In the genomic region with DNA sequence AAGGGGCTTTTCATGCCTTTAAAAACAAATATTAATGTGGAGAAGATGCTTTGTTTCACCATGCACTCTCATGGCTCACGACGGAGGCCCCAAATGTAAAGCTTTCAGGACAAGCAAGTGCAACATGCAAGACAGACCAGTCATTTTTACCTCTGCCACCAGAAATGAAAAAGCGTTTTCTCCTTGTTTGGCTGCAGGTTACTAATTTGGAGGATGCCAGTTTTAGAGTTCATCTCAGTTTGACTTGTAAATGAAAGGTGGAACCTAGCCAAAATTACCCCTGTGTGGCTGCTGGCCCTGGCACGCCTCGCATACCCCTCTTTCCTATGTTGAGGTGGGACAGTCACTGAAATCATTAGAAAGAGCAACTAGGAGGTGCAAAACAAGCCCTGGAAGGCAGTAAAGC, we compare ENCODE assay signal across 1 cellular context.
TF ChIP-seq lines count a peak whose summit lies in the region.

No MANE protein-coding gene starts in this region.

TF ChIP-seq in GM12878, 131 proteins besides CTCF, POLR2A, EP300 and RAD21 (continued from another document):
- peak; percentile 27; the same call in 1 of the 3 replicates for TF ChIP-seq POU2F2 (IDR thresholded peaks at IDR 0.05; ENCODE audit: borderline replicate concordance, low read depth, low read length)
- TF ChIP-seq, protein P1, sequence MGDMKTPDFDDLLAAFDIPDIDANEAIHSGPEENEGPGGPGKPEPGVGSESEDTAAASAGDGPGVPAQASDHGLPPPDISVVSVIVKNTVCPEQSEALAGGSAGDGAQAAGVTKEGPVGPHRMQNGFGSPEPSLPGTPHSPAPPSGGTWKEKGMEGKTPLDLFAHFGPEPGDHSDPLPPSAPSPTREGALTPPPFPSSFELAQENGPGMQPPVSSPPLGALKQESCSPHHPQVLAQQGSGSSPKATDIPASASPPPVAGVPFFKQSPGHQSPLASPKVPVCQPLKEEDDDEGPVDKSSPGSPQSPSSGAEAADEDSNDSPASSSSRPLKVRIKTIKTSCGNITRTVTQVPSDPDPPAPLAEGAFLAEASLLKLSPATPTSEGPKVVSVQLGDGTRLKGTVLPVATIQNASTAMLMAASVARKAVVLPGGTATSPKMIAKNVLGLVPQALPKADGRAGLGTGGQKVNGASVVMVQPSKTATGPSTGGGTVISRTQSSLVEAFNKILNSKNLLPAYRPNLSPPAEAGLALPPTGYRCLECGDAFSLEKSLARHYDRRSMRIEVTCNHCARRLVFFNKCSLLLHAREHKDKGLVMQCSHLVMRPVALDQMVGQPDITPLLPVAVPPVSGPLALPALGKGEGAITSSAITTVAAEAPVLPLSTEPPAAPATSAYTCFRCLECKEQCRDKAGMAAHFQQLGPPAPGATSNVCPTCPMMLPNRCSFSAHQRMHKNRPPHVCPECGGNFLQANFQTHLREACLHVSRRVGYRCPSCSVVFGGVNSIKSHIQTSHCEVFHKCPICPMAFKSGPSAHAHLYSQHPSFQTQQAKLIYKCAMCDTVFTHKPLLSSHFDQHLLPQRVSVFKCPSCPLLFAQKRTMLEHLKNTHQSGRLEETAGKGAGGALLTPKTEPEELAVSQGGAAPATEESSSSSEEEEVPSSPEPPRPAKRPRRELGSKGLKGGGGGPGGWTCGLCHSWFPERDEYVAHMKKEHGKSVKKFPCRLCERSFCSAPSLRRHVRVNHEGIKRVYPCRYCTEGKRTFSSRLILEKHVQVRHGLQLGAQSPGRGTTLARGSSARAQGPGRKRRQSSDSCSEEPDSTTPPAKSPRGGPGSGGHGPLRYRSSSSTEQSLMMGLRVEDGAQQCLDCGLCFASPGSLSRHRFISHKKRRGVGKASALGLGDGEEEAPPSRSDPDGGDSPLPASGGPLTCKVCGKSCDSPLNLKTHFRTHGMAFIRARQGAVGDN (IDR thresholded peaks at IDR 0.05): peak; percentile 52; the same call in 1 of the 2 replicates
- 0 out of 2 replicates have a peak, but pooled peaks have one; percentile 18 for TF ChIP-seq IKZF1 (conservative IDR thresholded peaks at IDR 0.05)
- TF ChIP-seq CREM (IDR thresholded peaks at IDR 0.05; ENCODE audit: low read depth): peak; percentile 47; the same call in 1 of the 2 replicates
- 0 out of 2 replicates have a peak, but pooled peaks have one; percentile 11 for TF ChIP-seq GABPA (IDR thresholded peaks at IDR 0.05; ENCODE audit: low read depth)
- TF ChIP-seq CBX5 (IDR thresholded peaks at IDR 0.05; ENCODE audit: low read depth): 0 out of 2 replicates have a peak, but pooled peaks have one; percentile 20
- TF ChIP-seq, protein P2, sequence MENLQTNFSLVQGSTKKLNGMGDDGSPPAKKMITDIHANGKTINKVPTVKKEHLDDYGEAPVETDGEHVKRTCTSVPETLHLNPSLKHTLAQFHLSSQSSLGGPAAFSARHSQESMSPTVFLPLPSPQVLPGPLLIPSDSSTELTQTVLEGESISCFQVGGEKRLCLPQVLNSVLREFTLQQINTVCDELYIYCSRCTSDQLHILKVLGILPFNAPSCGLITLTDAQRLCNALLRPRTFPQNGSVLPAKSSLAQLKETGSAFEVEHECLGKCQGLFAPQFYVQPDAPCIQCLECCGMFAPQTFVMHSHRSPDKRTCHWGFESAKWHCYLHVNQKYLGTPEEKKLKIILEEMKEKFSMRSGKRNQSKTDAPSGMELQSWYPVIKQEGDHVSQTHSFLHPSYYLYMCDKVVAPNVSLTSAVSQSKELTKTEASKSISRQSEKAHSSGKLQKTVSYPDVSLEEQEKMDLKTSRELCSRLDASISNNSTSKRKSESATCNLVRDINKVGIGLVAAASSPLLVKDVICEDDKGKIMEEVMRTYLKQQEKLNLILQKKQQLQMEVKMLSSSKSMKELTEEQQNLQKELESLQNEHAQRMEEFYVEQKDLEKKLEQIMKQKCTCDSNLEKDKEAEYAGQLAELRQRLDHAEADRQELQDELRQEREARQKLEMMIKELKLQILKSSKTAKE (IDR thresholded peaks at IDR 0.05; ENCODE audit: low read depth, poor library complexity, severe bottlenecking): peak; percentile 84
- TF ChIP-seq ATF7 (IDR thresholded peaks at IDR 0.05; ENCODE audit: low read depth): no peak
- TF ChIP-seq IRF4 (IDR thresholded peaks at IDR 0.05; ENCODE audit: low read depth, low read length): peak; percentile 58; the same call in 1 of the 2 replicates
- TF ChIP-seq RELA (IDR thresholded peaks at IDR 0.05; ENCODE audit: borderline replicate concordance, partially characterized antibody): peak; percentile 56
- peak; percentile 39; the same call in 1 of the 2 replicates for TF ChIP-seq BCL11A (IDR thresholded peaks at IDR 0.05; ENCODE audit: low read depth, low read length)
- peak in 1 of 2 experiments; percentile 50; a peak in 1 of 4 replicates for TF ChIP-seq ETV6 (conservative IDR thresholded peaks at IDR 0.05 in 1 of 2, IDR thresholded peaks at IDR 0.05 in 1 of 2; ENCODE audit: borderline replicate concordance in 1 of 2, low read depth in 1 of 2)
- TF ChIP-seq PML (IDR thresholded peaks at IDR 0.05; ENCODE audit: low read length): 0 out of 2 replicates have a peak, but pooled peaks have one; percentile 41
- TF ChIP-seq JUNB (IDR thresholded peaks at IDR 0.05): peak; percentile 88
- TF ChIP-seq RB1 (IDR thresholded peaks at IDR 0.05; ENCODE audit: borderline replicate concordance): no peak
- TF ChIP-seq MEF2B (IDR thresholded peaks at IDR 0.05; ENCODE audit: partially characterized antibody, poor library complexity, severe bottlenecking): no peak
- TF ChIP-seq FOXM1 (IDR thresholded peaks at IDR 0.05; ENCODE audit: low read depth, low read length): peak; percentile 85; the same call in 1 of the 2 replicates
- no peak for TF ChIP-seq TCF7 (IDR thresholded peaks at IDR 0.05; ENCODE audit: borderline replicate concordance)
